In genomic region chr6:28867078-28867414, GRCh38 we compare ENCODE assay signal across 1 cellular context.
TF ChIP-seq lines count a peak whose summit lies in the region.

No MANE protein-coding gene starts in this region.

TF ChIP-seq in H1, 55 proteins besides CTCF, POLR2A, EP300 and RAD21:
- no peak for TF ChIP-seq SIN3A (conservative IDR thresholded peaks at IDR 0.05 in 1 of 2, IDR thresholded peaks at IDR 0.05 in 1 of 2; ENCODE audit: low read depth in 1 of 2, low read length in 2 of 2)
- peak; percentile 15 for TF ChIP-seq SAP30 (IDR thresholded peaks at IDR 0.05; ENCODE audit: insufficient read depth, insufficient replicate concordance, low read length)
- TF ChIP-seq SP2 (IDR thresholded peaks at IDR 0.05; ENCODE audit: low read length) = no peak
